Comparison of ENCODE assay signal across 15 cellular contexts in genomic region chr11:119336744-119337469, GRCh38. TPM values are rescaled to one million over a fixed set of nuclear protein-coding genes. Genes with fewer than 3 reads are reported as not detected.
DNase-seq lines count a peak whose midpoint lies in the region; ATAC-seq and TF ChIP-seq lines count a peak whose summit lies in the region.
"Had no signal": no experiment of that assay in that cellular context is flagged by ENCODE, and none has a peak within 500 bp of the region (broad histone marks: within the 10 kb centered on the region; RNA-seq: fewer than 3 reads in every experiment).

No MANE protein-coding gene starts in this region.

- intact Hi-C loops in activated naive CD4-positive, alpha-beta T cell treated with anti-CD3 and anti-CD28 coated beads for 36 hours (cut with micrococcal nuclease) = no loop called here

- no peaks in the 10 kb centered on the region for H3K9me3 ChIP-seq in RWPE2 (ENCODE audit: severe bottlenecking)
- no peaks in the 10 kb centered on the region for H3K9me3 ChIP-seq in iPS-20b (ENCODE audit: insufficient read depth, low read depth, low read length)

- no peak for TF ChIP-seq CTCF in RWPE2 (IDR thresholded peaks at IDR 0.05; ENCODE audit: poor library complexity, severe bottlenecking)

- no peak for DNase-seq in activated naive CD4-positive, alpha-beta T cell treated with anti-CD3 and anti-CD28 coated beads for 36 hours
- no peak for DNase-seq in activated naive CD4-positive, alpha-beta T cell treated with anti-CD3 and anti-CD28 coated beads, Interleukin-2, amount 50 U/mL, for 16 hours
- DNase-seq in RWPE2 (ENCODE audit: low spot score) (no peak), A172 (ENCODE audit: low spot score) (no peak), NCI-H69 (lab: John Stamatoyannopoulos, UW) (no peak), ureter (ENCODE audit: low spot score) (no peak)
- no peak for DNase-seq in stimulated activated effector memory CD8-positive, alpha-beta T cell treated with anti-CD3 and anti-CD28 coated beads, Interleukin-12 subunit alpha, Interleukin-12 subunit beta, amount 100 ng/mL, for 72 hours (ENCODE audit: low spot score in 2 of 2)
- DNase-seq: caudate nucleus; NCI-H2171; stimulated activated CD4-positive, alpha-beta T cell treated with anti-CD3 and anti-CD28 coated beads, Interleukin-15, amount 100 ng/mL, for 24 hours; stimulated activated naive B cell treated with anti-CD40 and anti-IgM and Interleukin-4, amounts not matched to agents 10 μg/mL and 1 μg/mL and 100 μg/mL, for 72 hours had no signal

- H3K4me1 Mint-ChIP-seq in activated naive CD4-positive, alpha-beta T cell treated with anti-CD3 and anti-CD28 coated beads for 36 hours (ENCODE audit: low read depth) = peaks cover 38% of the 10 kb centered on the region
- peaks cover 53% of the 10 kb centered on the region for H3K4me1 Mint-ChIP-seq in stimulated activated effector memory CD8-positive, alpha-beta T cell treated with anti-CD3 and anti-CD28 coated beads, Interleukin-12 subunit alpha, Interleukin-12 subunit beta, amount 100 ng/mL, for 72 hours

- H3K4me3 ChIP-seq in RWPE2 (ENCODE audit: severe bottlenecking) (no peak overlapping the region), iPS-20b (ENCODE audit: low read length) (peak overlapping the region; percentile 63; the same call in 1 of the 2 replicates)

- peaks cover 10% of the 10 kb centered on the region; the same call in 1 of the 2 replicates for H3K36me3 ChIP-seq in RWPE2 (ENCODE audit: low read depth)
- peaks cover 14% of the 10 kb centered on the region for H3K36me3 ChIP-seq in iPS-20b (ENCODE audit: insufficient read depth, low read depth, low read length)

- peaks cover 10% of the 10 kb centered on the region for H3K4me1 ChIP-seq in RWPE2 (ENCODE audit: insufficient read depth, poor library complexity, severe bottlenecking)
- H3K4me1 ChIP-seq in iPS-20b (ENCODE audit: insufficient read depth, low read length) = peaks cover 19% of the 10 kb centered on the region; the same call in 1 of the 2 replicates

- peaks cover 17% of the 10 kb centered on the region for H3K27me3 Mint-ChIP-seq in activated naive CD4-positive, alpha-beta T cell treated with anti-CD3 and anti-CD28 coated beads for 36 hours (ENCODE audit: low read depth)

- peak overlapping the region; percentile 60; the same call in 1 of the 2 replicates for H3K9ac ChIP-seq in iPS-20b (ENCODE audit: low read depth, low read length)

- peaks cover 9% of the 10 kb centered on the region for H3K36me3 Mint-ChIP-seq in activated naive CD4-positive, alpha-beta T cell treated with anti-CD3 and anti-CD28 coated beads for 36 hours (ENCODE audit: low read depth)
- H3K36me3 Mint-ChIP-seq in stimulated activated effector memory CD8-positive, alpha-beta T cell treated with anti-CD3 and anti-CD28 coated beads, Interleukin-12 subunit alpha, Interleukin-12 subunit beta, amount 100 ng/mL, for 72 hours = peaks cover 26% of the 10 kb centered on the region

- H3K27me3 ChIP-seq in RWPE2 (ENCODE audit: insufficient read depth, poor library complexity, severe bottlenecking) (peaks cover 15% of the 10 kb centered on the region), iPS-20b (ENCODE audit: insufficient read depth, low read length) (peaks cover 35% of the 10 kb centered on the region)

- H3K27ac ChIP-seq in RWPE2 (ENCODE audit: poor library complexity, severe bottlenecking) (peak overlapping the region; percentile 32), iPS-20b (ENCODE audit: low read length) (no peak overlapping the region)

- no peak for ATAC-seq in RWPE2 (ENCODE audit: low read depth)
- no peak for ATAC-seq in stimulated activated effector memory CD8-positive, alpha-beta T cell treated with anti-CD3 and anti-CD28 coated beads, Interleukin-12 subunit alpha, Interleukin-12 subunit beta, amount 100 ng/mL, for 72 hours
- ATAC-seq: stimulated activated naive B cell treated with anti-CD40 and anti-IgM and Interleukin-4, amounts not matched to agents 10 μg/mL and 1 μg/mL and 100 μg/mL, for 72 hours had no signal

- no peak overlapping the region for H3K27ac Mint-ChIP-seq in activated naive CD4-positive, alpha-beta T cell treated with anti-CD3 and anti-CD28 coated beads for 36 hours
- H3K27ac Mint-ChIP-seq in stimulated activated effector memory CD8-positive, alpha-beta T cell treated with anti-CD3 and anti-CD28 coated beads, Interleukin-12 subunit alpha, Interleukin-12 subunit beta, amount 100 ng/mL, for 72 hours = no peak overlapping the region
- H3K27ac Mint-ChIP-seq: stimulated activated naive B cell treated with anti-CD40 and anti-IgM and Interleukin-4, amounts not matched to agents 10 μg/mL and 1 μg/mL and 100 μg/mL, for 72 hours had no signal

- no peaks in the 10 kb centered on the region for H3K9me3 Mint-ChIP-seq in activated naive CD4-positive, alpha-beta T cell treated with anti-CD3 and anti-CD28 coated beads for 36 hours
- H3K9me3 Mint-ChIP-seq in stimulated activated effector memory CD8-positive, alpha-beta T cell treated with anti-CD3 and anti-CD28 coated beads, Interleukin-12 subunit alpha, Interleukin-12 subunit beta, amount 100 ng/mL, for 72 hours = no peaks in the 10 kb centered on the region
- H3K9me3 Mint-ChIP-seq: stimulated activated naive B cell treated with anti-CD40 and anti-IgM and Interleukin-4, amounts not matched to agents 10 μg/mL and 1 μg/mL and 100 μg/mL, for 72 hours had no signal

- CTCF ChIA-PET in activated naive CD4-positive, alpha-beta T cell treated with anti-CD3 and anti-CD28 coated beads for 36 hours (lab: Charles Lee) = interaction anchor here (1.2 to 5.0 kb wide), 12 partner anchors 9 to 138 kb away, joined by 3 to 70 read pairs (median 12); partner anchors contain the start of genes MCAM and USP2

- peak overlapping the region; percentile 28 for H3K4me3 Mint-ChIP-seq in activated naive CD4-positive, alpha-beta T cell treated with anti-CD3 and anti-CD28 coated beads for 36 hours
- H3K4me3 Mint-ChIP-seq in stimulated activated effector memory CD8-positive, alpha-beta T cell treated with anti-CD3 and anti-CD28 coated beads, Interleukin-12 subunit alpha, Interleukin-12 subunit beta, amount 100 ng/mL, for 72 hours = peak overlapping the region; percentile 97

RNA-seq across cellular contexts. Expression of gene RNF26, which starts 2.6 kb away (rescaled TPM):
- 10 to 100 TPM; 46.1 to 47.0 TPM for total RNA-seq in activated naive CD4-positive, alpha-beta T cell treated with anti-CD3 and anti-CD28 coated beads for 36 hours
- 3.9 and 5.0 TPM in 2 replicates for total RNA-seq in A172 (2014; rRNA removed; shearing (Covaris generic))
- 23.1 TPM for total RNA-seq in ureter

RNA-seq across cellular contexts. Expression of gene C1QTNF5, which starts 3.8 kb away (rescaled TPM):
- total RNA-seq in activated naive CD4-positive, alpha-beta T cell treated with anti-CD3 and anti-CD28 coated beads for 36 hours = not detected
- not detected in 2 replicates for total RNA-seq in A172 (2014; rRNA removed; shearing (Covaris generic))
- 14.6 TPM for total RNA-seq in ureter
- total RNA-seq: activated CD8-positive, alpha-beta memory T cell treated with anti-CD3 and anti-CD28 coated beads for 36 hours; SK-MEL-5 had no signal

RNA-seq across cellular contexts. Expression of gene MFRP, which starts 9.6 kb away (rescaled TPM):
- total RNA-seq in activated naive CD4-positive, alpha-beta T cell treated with anti-CD3 and anti-CD28 coated beads for 36 hours = not detected
- not detected in 2 replicates for total RNA-seq in A172 (2014; rRNA removed; shearing (Covaris generic))
- total RNA-seq in ureter = not detected
- total RNA-seq: activated CD8-positive, alpha-beta memory T cell treated with anti-CD3 and anti-CD28 coated beads for 36 hours; HT1080; SK-MEL-5 had no signal

RNA-seq across cellular contexts. Expression of gene MCAM, which starts 20.0 kb away (rescaled TPM):
- 1 to 10 TPM; 8.0 to 8.4 TPM for total RNA-seq in activated naive CD4-positive, alpha-beta T cell treated with anti-CD3 and anti-CD28 coated beads for 36 hours
- total RNA-seq in A172 (2014; rRNA removed; shearing (Covaris generic)) = 25.4 and 42.9 TPM in 2 replicates
- 98.7 TPM for total RNA-seq in ureter

RNA-seq across cellular contexts. Expression of gene USP2, which starts 44.6 kb away (rescaled TPM):
- under 1 TPM; 0.35 to 0.57 TPM for total RNA-seq in activated naive CD4-positive, alpha-beta T cell treated with anti-CD3 and anti-CD28 coated beads for 36 hours
- 0.17 TPM in 1 of 2 replicates, not detected in the other for total RNA-seq in A172 (2014; rRNA removed; shearing (Covaris generic))
- total RNA-seq in ureter = 4.8 TPM

Comparison
In these comparisons a context has a peak if more than half of its experiments do, and no peak if none do; other contexts are left out.
1. RNA of gene C1QTNF5, which starts 3.8 kb away (total RNA-seq): 14.6 TPM in ureter (single experiment); not detected in activated naive CD4-positive, alpha-beta T cell treated with anti-CD3 and anti-CD28 coated beads for 36 hours and not detected in A172; every median in the first group is over 10 times any median in the second.